9 cellular contexts compared by ENCODE assay signal in the genomic region with DNA sequence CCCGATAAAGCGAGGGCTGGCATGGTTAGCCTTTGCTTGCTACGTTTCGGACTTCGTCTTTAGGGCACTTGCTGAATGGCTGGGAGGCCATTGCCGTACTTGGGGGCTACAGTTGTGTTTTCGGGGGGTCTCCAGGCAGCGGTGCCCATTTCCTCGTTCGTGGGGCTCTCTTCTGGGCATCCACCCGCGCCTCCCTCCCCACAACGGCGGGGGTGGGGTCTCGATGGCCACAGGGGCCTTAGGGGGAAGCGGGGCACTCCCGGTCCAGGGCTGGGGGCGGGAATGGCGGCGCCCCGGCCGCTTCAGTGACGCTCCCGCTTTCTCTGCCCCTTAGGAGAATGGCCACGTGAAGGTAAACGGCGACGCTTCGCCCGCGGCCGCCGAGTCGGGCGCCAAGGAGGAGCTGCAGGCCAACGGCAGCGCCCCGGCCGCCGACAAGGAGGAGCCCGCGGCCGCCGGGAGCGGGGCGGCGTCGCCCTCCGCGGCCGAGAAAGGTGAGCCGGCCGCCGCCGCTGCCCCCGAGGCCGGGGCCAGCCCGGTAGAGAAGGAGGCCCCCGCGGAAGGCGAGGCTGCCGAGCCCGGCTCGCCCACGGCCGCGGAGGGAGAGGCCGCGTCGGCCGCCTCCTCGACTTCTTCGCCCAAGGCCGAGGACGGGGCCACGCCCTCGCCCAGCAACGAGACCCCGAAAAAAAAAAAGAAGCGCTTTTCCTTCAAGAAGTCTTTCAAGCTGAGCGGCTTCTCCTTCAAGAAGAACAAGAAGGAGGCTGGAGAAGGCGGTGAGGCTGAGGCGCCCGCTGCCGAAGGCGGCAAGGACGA. TPM values are rescaled to one million over a fixed set of nuclear protein-coding genes. Genes with fewer than 3 reads are reported as not detected.
DNase-seq lines count a peak whose midpoint lies in the region; FAIRE-seq and TF ChIP-seq lines count a peak whose summit lies in the region.
"Had no signal": no experiment of that assay in that cellular context is flagged by ENCODE, and none has a peak within 500 bp of the region (broad histone marks: within the 10 kb centered on the region; RNA-seq: fewer than 3 reads in every experiment).

No MANE protein-coding gene starts in this region.

- H3K4me3 ChIP-seq in GM06990 (replicated peaks; ENCODE audit: low read depth, low read length), result peak overlapping the region; percentile 78
- H3K4me3 ChIP-seq in Jurkat, Clone E6-1 (ENCODE audit: low read length), result peak overlapping the region; percentile 22; the same call in 1 of the 2 replicates
- H3K4me3 ChIP-seq in kidney (ENCODE audit: low read length in 2 of 2), result peak overlapping the region; percentile 53 to 92
- peak overlapping the region; percentile 96 for H3K4me3 ChIP-seq in smooth muscle cell

- H3K4me1 ChIP-seq in kidney (ENCODE audit: control insufficient read depth in 1 of 2, insufficient read depth in 1 of 2, low read depth in 1 of 2, low read length in 2 of 2) (peaks cover 3 to 4% of the 10 kb centered on the region in 2 donors), smooth muscle cell (ENCODE audit: low read depth) (peaks cover 17% of the 10 kb centered on the region)

- no peak overlapping the region for H2AFZ ChIP-seq in smooth muscle cell (ENCODE audit: low read depth)

- intact Hi-C loops in kidney (cut with DNase I), result loop anchor here (10.0 kb wide), 1 partner anchor 1075 kb away; no protein-coding TSS in a partner anchor

- peaks cover 12% of the 10 kb centered on the region for H3F3A ChIP-seq in smooth muscle cell (ENCODE audit: low read depth)

- FAIRE-seq in kidney (lab: Jason Lieb, UNC), result no peak
- FAIRE-seq: TTC549 had no signal

- H3K9ac ChIP-seq in kidney (ENCODE audit: low read length in 2 of 2), result peak overlapping the region; percentile 81 to 87
- peak overlapping the region; percentile 85 for H3K9ac ChIP-seq in smooth muscle cell (ENCODE audit: low read depth)

- H3K27me3 ChIP-seq in GM06990 (replicated peaks; ENCODE audit: control insufficient read depth, insufficient read depth, low read length) (no peaks in the 10 kb centered on the region), smooth muscle cell (ENCODE audit: low read depth) (no peaks in the 10 kb centered on the region)

- TF ChIP-seq CTCF in GM06990 (IDR thresholded peaks at IDR 0.05; ENCODE audit: insufficient read depth, low read length, poor library complexity, severe bottlenecking), result no peak
- TF ChIP-seq CTCF in kidney (IDR thresholded peaks at IDR 0.05; ENCODE audit: borderline replicate concordance, extremely low read depth, insufficient read depth), result no peak
- peak; percentile 7 for TF ChIP-seq CTCF in smooth muscle cell (IDR thresholded peaks at IDR 0.05; ENCODE audit: borderline replicate concordance, insufficient read depth, poor library complexity, severe bottlenecking)

- H3K27ac ChIP-seq in caudate nucleus (ENCODE audit: low read depth, low read length) (peak overlapping the region; percentile 95), kidney (ENCODE audit: low read depth in 2 of 2, low read length in 2 of 2) (peak overlapping the region; percentile 92 to 93), smooth muscle cell (ENCODE audit: low read depth) (peak overlapping the region; percentile 96)

- peaks cover 60% of the 10 kb centered on the region for H4K20me1 ChIP-seq in smooth muscle cell (ENCODE audit: low read depth)

- WGBS in smooth muscle cell (ENCODE audit: low lambda C conversion rate), result 8% methylated on average over 62 of the region's 87 CpGs

- H3K36me3 ChIP-seq in GM06990 (ENCODE audit: control insufficient read depth, insufficient read depth, low read length) (peaks cover 2% of the 10 kb centered on the region; the same call in 1 of the 2 replicates), kidney (ENCODE audit: control insufficient read depth in 1 of 2, insufficient read depth in 2 of 2, low read length in 2 of 2) (no peaks in the 10 kb centered on the region), smooth muscle cell (ENCODE audit: low read depth) (peaks cover 4% of the 10 kb centered on the region)

- peak overlapping the region; percentile 91 for H3K4me2 ChIP-seq in smooth muscle cell

- DNase-seq in GM06990 (ENCODE audit: extremely low read depth, insufficient read length) (peak; percentile 19), caudate nucleus (lab: John Stamatoyannopoulos, UW) (peak in 22 of 61 donors; percentile 11 to 80 (median 54)), kidney (peak; percentile 83), smooth muscle cell (lab: John Stamatoyannopoulos, UW; ENCODE audit: unreplicated experiment) (no peak), NCI-H128 (lab: John Stamatoyannopoulos, UW; ENCODE audit: unreplicated experiment) (no peak), OCI-M1 (lab: John Stamatoyannopoulos, UW) (no peak), AML-193 (lab: John Stamatoyannopoulos, UW) (no peak)
- no peak for DNase-seq in Jurkat, Clone E6-1 (ENCODE audit: low read depth, low spot score)

- H3K9me3 ChIP-seq in kidney (ENCODE audit: control insufficient read depth in 1 of 2, low read length in 2 of 2), result no peaks in the 10 kb centered on the region
- no peaks in the 10 kb centered on the region for H3K9me3 ChIP-seq in smooth muscle cell (replicated peaks; ENCODE audit: low read depth)

- H3K79me2 ChIP-seq in smooth muscle cell (ENCODE audit: low read depth), result peaks cover 69% of the 10 kb centered on the region

RNA-seq across cellular contexts. Expression of a gene that starts 2.4 kb away (rescaled TPM):
- 10.9 TPM for polyA plus RNA-seq in Jurkat, Clone E6-1 (2012; ENCODE audit: insufficient read depth, insufficient read length)
- total RNA-seq in kidney (61.9 TPM), smooth muscle cell (206 and 217 TPM in 2 replicates)
- polyA plus RNA-seq in kidney (ENCODE audit: insufficient read depth, low read depth, low replicate concordance) (14.0 TPM), smooth muscle cell (157 and 172 TPM in 2 replicates)

Comparison
In these comparisons a context has a peak if more than half of its experiments do, and no peak if none do; other contexts are left out.
1. DNase-seq: peak in GM06990 (single experiment) and kidney (single experiment); none in Jurkat, Clone E6-1 (single experiment), smooth muscle cell (single experiment), NCI-H128 (single experiment), OCI-M1 (single experiment) and AML-193 (0 of 2).
2. H3K4me3 ChIP-seq: peak in every context shown above with its lines; median percentile 96 in smooth muscle cell; 78 in GM06990; 72 in kidney; 22 in Jurkat, Clone E6-1.
3. Peak in every context shown above with its lines, with median percentiles within 50 percentile points of each other: H3K27ac ChIP-seq.